Comparison of ENCODE assay signal across 8 cellular contexts in genomic region chr3:101573449-101574387, GRCh38. TPM values are rescaled to one million over a fixed set of nuclear protein-coding genes. Genes with fewer than 3 reads are reported as not detected.
A peak's percentile ranks its signal among the peaks of the same experiment; 100 is the strongest.
DNase-seq lines count a peak whose midpoint lies in the region; ATAC-seq, FAIRE-seq and TF ChIP-seq lines count a peak whose summit lies in the region.

Gene PCNP (plus strand): TSS chr3:101574180. CDS start chr3:101574216, 36 bp downstream.

- TF ChIP-seq CTCF in BJ (IDR thresholded peaks at IDR 0.05; ENCODE audit: insufficient read depth, low read depth, low read length), result peak; percentile 83
- TF ChIP-seq CTCF in coronary artery (IDR thresholded peaks at IDR 0.05), result peak; percentile 83

- H3K27me3 ChIP-seq in BJ (ENCODE audit: control insufficient read depth, insufficient read depth, low read length), result no peaks in the 10 kb centered on the region

- POLR2A ChIA-PET in BJ (lab: Charles Lee), result interaction anchor here (0.8 kb wide), 1 partner anchor 112 kb away, joined by 4 read pairs; the partner anchor contains the start of gene RPL24

- H3K4me3 ChIP-seq in BJ (ENCODE audit: low read depth, low read length) (peak within 1 kb of the TSS; percentile 85), coronary artery (peak within 1 kb of the TSS; percentile 89)

- H3K4me1 Mint-ChIP-seq in activated CD4-positive, alpha-beta T cell treated with anti-CD3 and anti-CD28 coated beads, Interleukin-2, amount 10 ng/mL, durations not matched to agents 24 days and 14 days, result peaks cover 46% of the 10 kb centered on the region

- CTCF ChIA-PET in BJ (lab: Yijun Ruan, JAX), result interaction anchor here (0.5 to 2.4 kb wide), 18 partner anchors 10 to 590 kb away, joined by 3 to 25 read pairs (median 4); partner anchors contain the start of genes TRMT10C and ZBTB11

- H3K27me3 Mint-ChIP-seq in activated CD4-positive, alpha-beta T cell treated with anti-CD3 and anti-CD28 coated beads, Interleukin-2, amount 10 ng/mL, durations not matched to agents 24 days and 14 days, result no peaks in the 10 kb centered on the region

- peak within 1 kb of the TSS; percentile 94 for H3K4me3 Mint-ChIP-seq in activated CD4-positive, alpha-beta T cell treated with anti-CD3 and anti-CD28 coated beads, Interleukin-2, amount 10 ng/mL, durations not matched to agents 24 days and 14 days

- peaks cover 2% of the 10 kb centered on the region; the same call in 1 of the 2 replicates for H3K36me3 ChIP-seq in BJ (ENCODE audit: control insufficient read depth, insufficient read depth, low read length)

- peaks cover 3% of the 10 kb centered on the region for H3K9me3 Mint-ChIP-seq in activated CD4-positive, alpha-beta T cell treated with anti-CD3 and anti-CD28 coated beads, Interleukin-2, amount 10 ng/mL, durations not matched to agents 24 days and 14 days

- H3K36me3 Mint-ChIP-seq in activated CD4-positive, alpha-beta T cell treated with anti-CD3 and anti-CD28 coated beads, Interleukin-2, amount 10 ng/mL, durations not matched to agents 24 days and 14 days (ENCODE audit: low read depth), result peaks cover 23% of the 10 kb centered on the region

- H3K27ac ChIP-seq in coronary artery, result peak within 1 kb of the TSS; percentile 97 to 98

- DNase-seq in BJ (ENCODE audit: low read depth) (peak; percentile 92), GM19239 (ENCODE audit: insufficient read length, low spot score) (peak; percentile 80), NCI-H526 (lab: John Stamatoyannopoulos, UW) (peak; percentile 98 to 99), coronary artery (ENCODE audit: low spot score) (peak; percentile 98), left colon (peak; percentile 99 to 100)
- DNase-seq in activated CD4-positive, alpha-beta T cell treated with anti-CD3 and anti-CD28 coated beads, Interleukin-2, amount 10 ng/mL, durations not matched to agents 24 days and 14 days, result peak; percentile 100
- peak; percentile 99 for DNase-seq in stimulated activated CD4-positive, alpha-beta T cell treated with anti-CD3 and anti-CD28 coated beads, Interleukin-2, amount 100 ng/mL, for 24 hours

- ATAC-seq in HG03460 (IDR thresholded peaks at IDR 0.05; ENCODE audit: unreplicated experiment) (peak; percentile 90), left colon (peak; percentile 87)

- H3K27ac Mint-ChIP-seq in activated CD4-positive, alpha-beta T cell treated with anti-CD3 and anti-CD28 coated beads, Interleukin-2, amount 10 ng/mL, durations not matched to agents 24 days and 14 days, result peak within 1 kb of the TSS; percentile 95

- intact Hi-C loops in activated CD4-positive, alpha-beta T cell treated with anti-CD3 and anti-CD28 coated beads, Interleukin-2, amount 10 ng/mL, durations not matched to agents 24 days and 14 days (cut with micrococcal nuclease), result loop anchor here (1.0 to 10.0 kb wide), 10 partner anchors 12 to 1171 kb away; partner anchors contain the start of genes CEP97, LNP1, RPL24 and TFG
- intact Hi-C loops in left colon (cut with DNase I, micrococcal nuclease), result loop anchor here in 1 of 2 donors (10.0 kb wide), 1 partner anchor 101 kb away; the partner anchor contains the start of gene ZBTB11

- peak; percentile 99 for FAIRE-seq in GM19239 (lab: Jason Lieb, UNC)

RNA-seq across cellular contexts. Expression of gene PCNP, which starts in this region (rescaled TPM):
- 25.9 and 56.3 TPM in 2 replicates for polyA plus RNA-seq in BJ (2011; rRNA removed)
- 7.5 and 9.6 TPM in 2 replicates for polyA minus RNA-seq in BJ (2011; rRNA and poly(A)+ RNA removed)
- 190 and 205 TPM in 2 replicates for total RNA-seq in activated CD4-positive, alpha-beta T cell treated with anti-CD3 and anti-CD28 coated beads, Interleukin-2, amount 10 ng/mL, durations not matched to agents 24 days and 14 days
- total RNA-seq in left colon, result 10 to 100 TPM; 87.2 to 99.6 TPM

Comparison
In these comparisons a context has a peak if more than half of its experiments do, and no peak if none do; other contexts are left out.
1. Peak in every context shown above with its lines: DNase-seq, ATAC-seq, H3K4me3 ChIP-seq and H3K27ac ChIP-seq.